Comparison of ENCODE assay signal across 9 cellular contexts in genomic region chr2:132448771-132449170, GRCh38. TPM values are rescaled to one million over a fixed set of nuclear protein-coding genes. Genes with fewer than 3 reads are reported as not detected.
DNase-seq lines count a peak whose midpoint lies in the region; ATAC-seq and TF ChIP-seq lines count a peak whose summit lies in the region.
"Had no signal": no experiment of that assay in that cellular context is flagged by ENCODE, and none has a peak within 500 bp of the region (broad histone marks: within the 10 kb centered on the region; RNA-seq: fewer than 3 reads in every experiment).

No MANE protein-coding gene starts in this region.

- ATAC-seq in gastroesophageal sphincter = no peak
- ATAC-seq in HG03520 (IDR thresholded peaks at IDR 0.05; ENCODE audit: unreplicated experiment) = no peak

- H3K36me3 ChIP-seq in gastroesophageal sphincter (no peaks in the 10 kb centered on the region), spleen (no peaks in the 10 kb centered on the region)
- H3K36me3 ChIP-seq: BLaER1 had no signal

- intact Hi-C loops in spleen (cut with DNase I; ENCODE audit: low total_unique reads) = no loop called here

- TF ChIP-seq EP300 in gastroesophageal sphincter (IDR thresholded peaks at IDR 0.05) = no peak

- TF ChIP-seq POLR2A in gastroesophageal sphincter (IDR thresholded peaks at IDR 0.05) = no peak
- no peak for TF ChIP-seq POLR2A in spleen (IDR thresholded peaks at IDR 0.05)

- TF ChIP-seq CTCF in gastroesophageal sphincter (IDR thresholded peaks at IDR 0.05) (peak in 3 of 4 experiments; percentile 35 to 54 (median 44)), spleen (IDR thresholded peaks at IDR 0.05 in 8 of 11, conservative IDR thresholded peaks at IDR 0.05 in 3 of 11) (peak in 6 of 11 experiments; percentile 21 to 42 (median 38))

- peak in 2 of 3 experiments; percentile 1 to 9 for DNase-seq in NCI-H1417 (lab: John Stamatoyannopoulos, UW)
- DNase-seq in NCI-H1417 treated with DMSO at 0.1 percent for 48 hours (lab: John Stamatoyannopoulos, UW) = no peak
- peak; percentile 44 for DNase-seq in OCI-M1 (lab: John Stamatoyannopoulos, UW)
- no peak for DNase-seq in spleen
- no peak for DNase-seq in NCI-H2107 treated with DMSO at 0.1 percent for 48 hours (lab: John Stamatoyannopoulos, UW; ENCODE audit: unreplicated experiment)
- DNase-seq in activated CD8-positive, alpha-beta memory T cell treated with anti-CD3 and anti-CD28 coated beads, Interleukin-2, amount 50 U/mL, for 48 hours = no peak

- H3K9me3 ChIP-seq in gastroesophageal sphincter (peaks cover 0 to 4% (median 0%) of the 10 kb centered on the region in 3 donors), spleen (peaks cover 0 to 20% (median 8%) of the 10 kb centered on the region in 8 donors)

- H3K27me3 ChIP-seq in gastroesophageal sphincter (no peaks in the 10 kb centered on the region), spleen (replicated peaks in 1 of 7) (no peaks in the 10 kb centered on the region)
- H3K27me3 ChIP-seq: BLaER1 had no signal

- H3K4me1 ChIP-seq in gastroesophageal sphincter = no peaks in the 10 kb centered on the region
- no peaks in the 10 kb centered on the region for H3K4me1 ChIP-seq in spleen

- H3K4me3 ChIP-seq in gastroesophageal sphincter (no peak overlapping the region), spleen (no peak overlapping the region)
- H3K4me3 ChIP-seq: BLaER1 had no signal

- WGBS in gastroesophageal sphincter (ENCODE audit: low coverage in 1 of 2), 2 donors = 59 to 66% methylated on average over 4 of the region's 4 CpGs
- WGBS in spleen, 5 donors = 61 to 75% (median 69%) methylated on average over 4 of the region's 4 CpGs

- H3K27ac ChIP-seq in gastroesophageal sphincter (no peak overlapping the region), spleen (no peak overlapping the region)
- H3K27ac ChIP-seq: BLaER1 had no signal

RNA-seq across cellular contexts. Expression of gene GPR39, which starts 32.2 kb away (rescaled TPM):
- 1 to 10 TPM in 1 of 4 donors, under 1 TPM in 2, not detected in 1; 0.46 to 2.6 (median 0.69) TPM for total RNA-seq in gastroesophageal sphincter
- total RNA-seq in spleen = not detected
- polyA plus RNA-seq in spleen = under 1 TPM in 1 of 3 donors, not detected in 2; 0.05 TPM

Comparison
In these comparisons a context has a peak if more than half of its experiments do, and no peak if none do; other contexts are left out.
1. DNase-seq: peak in NCI-H1417 (2 of 3) and OCI-M1 (single experiment); none in NCI-H1417 treated with DMSO at 0.1 percent for 48 hours (single experiment), spleen (single experiment), NCI-H2107 treated with DMSO at 0.1 percent for 48 hours (single experiment) and activated CD8-positive, alpha-beta memory T cell treated with anti-CD3 and anti-CD28 coated beads, Interleukin-2, amount 50 U/mL, for 48 hours (single experiment).